14 cellular contexts compared by ENCODE assay signal in the genomic region with DNA sequence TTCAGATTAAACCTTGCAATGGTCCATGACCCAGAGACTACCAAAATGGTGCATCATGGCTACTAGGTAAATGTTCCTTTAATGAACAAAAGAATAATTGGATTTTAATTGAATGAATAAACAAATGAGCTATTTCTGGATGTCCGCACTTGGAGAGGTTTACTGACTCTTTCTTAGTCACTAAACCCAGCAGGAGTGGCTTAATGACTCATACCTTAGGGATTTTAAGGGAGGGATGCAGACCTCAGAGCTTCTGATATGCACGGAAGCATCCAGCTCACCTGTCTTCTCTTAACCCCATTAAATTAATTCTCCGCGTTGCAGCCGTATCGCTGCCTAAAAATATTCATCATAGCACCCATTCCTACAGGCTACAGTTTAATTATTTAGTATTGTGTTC.
DNase-seq lines count a peak whose midpoint lies in the region; ATAC-seq lines count a peak whose summit lies in the region.
"Had no signal": no experiment of that assay in that cellular context is flagged by ENCODE, and none has a peak within 500 bp of the region (broad histone marks: within the 10 kb centered on the region; RNA-seq: fewer than 3 reads in every experiment).

No MANE protein-coding gene starts in this region.

- H3K9me3 ChIP-seq in adipocyte (ENCODE audit: control insufficient read depth, low read length), result no peaks in the 10 kb centered on the region
- no peaks in the 10 kb centered on the region for H3K9me3 ChIP-seq in effector memory CD4-positive, alpha-beta T cell (ENCODE audit: control insufficient read depth, low read length)
- H3K9me3 ChIP-seq: thyroid gland had no signal

- peak; percentile 63 for DNase-seq in AG08395 (ENCODE audit: low spot score)
- DNase-seq in HT-29 (ENCODE audit: low spot score), result peak; percentile 17
- DNase-seq in adipocyte (ENCODE audit: low read depth), result peak; percentile 35
- peak; percentile 44 for DNase-seq in glomerular visceral epithelial cell (ENCODE audit: extremely low spot score)
- no peak for DNase-seq in SW480 (ENCODE audit: low spot score)
- no peak for DNase-seq in stimulated activated CD4-positive, alpha-beta T cell treated with anti-CD3 and anti-CD28 coated beads, Interleukin-12 subunit alpha, Interleukin-12 subunit beta, amount 100 ng/mL, for 4 hours
- no peak for DNase-seq in effector memory CD4-positive, alpha-beta T cell
- DNase-seq: activated CD4-positive, alpha-beta T cell treated with anti-CD3 and anti-CD28 coated beads, Interleukin-2, amount 50 U/mL, for 4 hours; activated gamma-delta T cell treated with Interleukin-2 at 50 U/mL for 16 hours; NCI-H510A; retina; T-cell; thyroid gland had no signal

- ATAC-seq in HG02884 (IDR thresholded peaks at IDR 0.05; ENCODE audit: unreplicated experiment), result no peak
- ATAC-seq: T-cell had no signal

- H3K9ac ChIP-seq in adipocyte (ENCODE audit: low read length), result no peak overlapping the region

- peaks cover 6% of the 10 kb centered on the region for H3K4me1 ChIP-seq in adipocyte (ENCODE audit: control insufficient read depth, insufficient read depth, low read length)
- H3K4me1 ChIP-seq in effector memory CD4-positive, alpha-beta T cell (ENCODE audit: control insufficient read depth, insufficient read depth, low read length, poor library complexity, severe bottlenecking), result no peaks in the 10 kb centered on the region
- H3K4me1 ChIP-seq: thyroid gland had no signal

- no peaks in the 10 kb centered on the region for H3K27me3 ChIP-seq in adipocyte (replicated peaks; ENCODE audit: control insufficient read depth, insufficient read depth, low read length)
- no peaks in the 10 kb centered on the region for H3K27me3 ChIP-seq in effector memory CD4-positive, alpha-beta T cell (replicated peaks; ENCODE audit: control insufficient read depth, insufficient read depth, low read length, poor library complexity, severe bottlenecking)
- H3K27me3 ChIP-seq: thyroid gland had no signal

- no peaks in the 10 kb centered on the region for H3K36me3 ChIP-seq in adipocyte (ENCODE audit: control insufficient read depth, insufficient read depth, low read length, severe bottlenecking)
- no peaks in the 10 kb centered on the region for H3K36me3 ChIP-seq in effector memory CD4-positive, alpha-beta T cell (ENCODE audit: control insufficient read depth, insufficient read depth, low read length)
- H3K36me3 ChIP-seq: thyroid gland had no signal

- no peak overlapping the region for H3K4me3 ChIP-seq in adipocyte (ENCODE audit: low read length)
- H3K4me3 ChIP-seq in effector memory CD4-positive, alpha-beta T cell (ENCODE audit: insufficient read depth, low read depth, low read length, poor library complexity, severe bottlenecking), result no peak overlapping the region
- H3K4me3 ChIP-seq: thyroid gland had no signal

- no peak overlapping the region for H3K27ac ChIP-seq in effector memory CD4-positive, alpha-beta T cell (ENCODE audit: insufficient read depth, low read length, poor library complexity, severe bottlenecking)
- H3K27ac ChIP-seq: thyroid gland had no signal

Comparison
In these comparisons a context has a peak if more than half of its experiments do, and no peak if none do; other contexts are left out.
1. DNase-seq: peak in AG08395 (single experiment), HT-29 (single experiment), adipocyte (single experiment) and glomerular visceral epithelial cell (single experiment); none in SW480 (single experiment), stimulated activated CD4-positive, alpha-beta T cell treated with anti-CD3 and anti-CD28 coated beads, Interleukin-12 subunit alpha, Interleukin-12 subunit beta, amount 100 ng/mL, for 4 hours (single experiment) and effector memory CD4-positive, alpha-beta T cell (0 of 3).